Comparison of ENCODE assay signal across 16 cellular contexts in genomic region chr4:146192060-146192459, GRCh38. TPM values are rescaled to one million over a fixed set of nuclear protein-coding genes. Genes with fewer than 3 reads are reported as not detected.
DNase-seq lines count a peak whose midpoint lies in the region; ATAC-seq and TF ChIP-seq lines count a peak whose summit lies in the region.
"Had no signal": no experiment of that assay in that cellular context is flagged by ENCODE, and none has a peak within 500 bp of the region (broad histone marks: within the 10 kb centered on the region; RNA-seq: fewer than 3 reads in every experiment).

No MANE protein-coding gene starts in this region.

- no peaks in the 10 kb centered on the region for H3K9me2 ChIP-seq in OCI-LY1 (ENCODE audit: low read depth, low read length)

- peaks cover 7% of the 10 kb centered on the region for H3K36me3 Mint-ChIP-seq in Caco-2 (ENCODE audit: insufficient read depth, unreplicated experiment)

- no peaks in the 10 kb centered on the region for H3F3A ChIP-seq in OCI-LY1 (ENCODE audit: insufficient read depth, low read length)

- H3K79me2 ChIP-seq in OCI-LY1 (ENCODE audit: insufficient read depth, low read length), result no peaks in the 10 kb centered on the region

- BruUV-seq in Caco-2 (replicated peaks; lab: Mats Ljungman, UMichigan), result no TSS peak

- 52 to 65% methylated on average over 4 to 6 of the region's 6 CpGs for WGBS in gastroesophageal sphincter (ENCODE audit: low coverage in 1 of 2), 2 donors
- 54 to 60% (median 57%) methylated on average over 6 of the region's 6 CpGs for WGBS in psoas muscle, 3 donors

- no peak for TF ChIP-seq POLR2A in gastroesophageal sphincter (IDR thresholded peaks at IDR 0.05)

- 0 out of 2 replicates have a peak, but pooled peaks cover 2% of the 10 kb centered on the region for H3K36me3 ChIP-seq in Caco-2 (ENCODE audit: control insufficient read depth, insufficient read depth, low read length)
- peaks cover 52% of the 10 kb centered on the region for H3K36me3 ChIP-seq in OCI-LY1 (ENCODE audit: insufficient read depth, low read length)
- H3K36me3 ChIP-seq in gastroesophageal sphincter, result peaks cover 0 to 57% of the 10 kb centered on the region in 2 donors
- peaks cover 10 to 56% of the 10 kb centered on the region in 2 donors for H3K36me3 ChIP-seq in psoas muscle (ENCODE audit: insufficient read depth in 1 of 2, low read depth in 1 of 2)
- peaks cover 10% of the 10 kb centered on the region for H3K36me3 ChIP-seq in brain microvascular endothelial cell (replicated peaks)
- H3K36me3 ChIP-seq: ovary had no signal

- no peaks in the 10 kb centered on the region for H3K27me3 Mint-ChIP-seq in Caco-2 (ENCODE audit: insufficient read depth, unreplicated experiment)

- intact Hi-C loops in Caco-2 (cut with micrococcal nuclease; ENCODE audit: unreplicated experiment), result loop anchor here (1.0 to 10.0 kb wide), 2 partner anchors 50 to 97 kb away; no protein-coding TSS in a partner anchor
- intact Hi-C loops in psoas muscle (cut with DNase I), result no loop called here

- no peak overlapping the region for H3K9ac ChIP-seq in OCI-LY1 (ENCODE audit: low read length)

- H3K4me1 ChIP-seq in Caco-2, result peaks cover 12% of the 10 kb centered on the region
- no peaks in the 10 kb centered on the region for H3K4me1 ChIP-seq in OCI-LY1 (ENCODE audit: insufficient read depth, low read length, severe bottlenecking)
- peaks cover 0 to 20% (median 0%) of the 10 kb centered on the region in 3 donors for H3K4me1 ChIP-seq in gastroesophageal sphincter
- H3K4me1 ChIP-seq in psoas muscle, result peaks cover 4% of the 10 kb centered on the region

- H3K27me3 ChIP-seq in Caco-2 (replicated peaks; ENCODE audit: control insufficient read depth, insufficient read depth, low read length), result no peaks in the 10 kb centered on the region
- H3K27me3 ChIP-seq in OCI-LY1 (ENCODE audit: insufficient read depth, low read length), result no peaks in the 10 kb centered on the region
- no peaks in the 10 kb centered on the region for H3K27me3 ChIP-seq in gastroesophageal sphincter
- H3K27me3 ChIP-seq in psoas muscle (ENCODE audit: insufficient read depth in 3 of 3, low read length in 2 of 3), result no peaks in the 10 kb centered on the region
- no peaks in the 10 kb centered on the region for H3K27me3 ChIP-seq in brain microvascular endothelial cell (replicated peaks)
- H3K27me3 ChIP-seq: ovary had no signal

- H3K4me3 Mint-ChIP-seq in Caco-2 (ENCODE audit: unreplicated experiment), result no peak overlapping the region
- H3K4me3 Mint-ChIP-seq: CD14-positive monocyte had no signal

- H3K27ac Mint-ChIP-seq in Caco-2 (ENCODE audit: unreplicated experiment), result no peak overlapping the region

- TF ChIP-seq EP300 in gastroesophageal sphincter (IDR thresholded peaks at IDR 0.05), result no peak

- CTCF ChIA-PET in Caco-2 (lab: Charles Lee), result no interaction called here

- H3K4me3 ChIP-seq in Caco-2 (ENCODE audit: low read depth, low read length), result no peak overlapping the region
- H3K4me3 ChIP-seq in OCI-LY1 (ENCODE audit: low read depth, low read length, poor library complexity, severe bottlenecking), result no peak overlapping the region
- H3K4me3 ChIP-seq in gastroesophageal sphincter, result no peak overlapping the region
- H3K4me3 ChIP-seq in psoas muscle, result no peak overlapping the region
- H3K4me3 ChIP-seq in brain microvascular endothelial cell (ENCODE audit: low read depth, low read length), result no peak overlapping the region
- H3K4me3 ChIP-seq: ovary had no signal

- H4K20me1 ChIP-seq in OCI-LY1 (ENCODE audit: insufficient read depth, low read length), result no peaks in the 10 kb centered on the region

- H3K27ac ChIP-seq in OCI-LY1 (ENCODE audit: low read depth, low read length, poor library complexity, severe bottlenecking) (no peak overlapping the region), gastroesophageal sphincter (peak overlapping the region in 2 of 4 donors; percentile 32 to 38), psoas muscle (no peak overlapping the region), brain microvascular endothelial cell (no peak overlapping the region)
- H3K27ac ChIP-seq: ovary, VCaP had no signal

- TF ChIP-seq CTCF in Caco-2 (IDR thresholded peaks at IDR 0.05; ENCODE audit: insufficient read depth in 1 of 2, low read depth in 1 of 2, low read length in 1 of 2, severe bottlenecking in 1 of 2, unreplicated experiment in 1 of 2) (no peak), OCI-LY1 (IDR thresholded peaks at IDR 0.05; ENCODE audit: low read length) (peak; percentile 10; the same call in 1 of the 2 replicates), gastroesophageal sphincter (IDR thresholded peaks at IDR 0.05) (peak in 2 of 4 experiments; percentile 7 to 8), psoas muscle (IDR thresholded peaks at IDR 0.05) (peak; percentile 13), brain microvascular endothelial cell (IDR thresholded peaks at IDR 0.05; ENCODE audit: low read depth, low read length, missing control alignments) (no peak)

- H3K9me3 ChIP-seq in Caco-2 (no peaks in the 10 kb centered on the region), OCI-LY1 (ENCODE audit: low read length) (no peaks in the 10 kb centered on the region), gastroesophageal sphincter (no peaks in the 10 kb centered on the region), psoas muscle (no peaks in the 10 kb centered on the region)
- H3K9me3 ChIP-seq: ovary had no signal

- peak; percentile 50 to 68 for DNase-seq in Caco-2
- DNase-seq in psoas muscle, result no peak
- no peak for DNase-seq in DMS153 (lab: John Stamatoyannopoulos, UW)
- DNase-seq in brain microvascular endothelial cell, result no peak
- DNase-seq: activated CD8-positive, alpha-beta memory T cell treated with anti-CD3 and anti-CD28 coated beads, Interleukin-2, amount 50 U/mL, for 4 hours; amygdala; hypothalamus; NCI-H1105 treated with DMSO at 0.1 percent for 48 hours; ovary had no signal

- in situ Hi-C loops in brain microvascular endothelial cell (cut with HindIII; ENCODE audit: low pct_ligation_motif_present, low sequenced_read_pairs), result no loop called here

- no peak overlapping the region for H3K4me2 ChIP-seq in OCI-LY1 (ENCODE audit: low read length)

- no peaks in the 10 kb centered on the region for H3K9me3 Mint-ChIP-seq in Caco-2 (ENCODE audit: unreplicated experiment)

- peak; percentile 76 for ATAC-seq in gastroesophageal sphincter
- ATAC-seq in psoas muscle, result peak in 3 of 4 donors; percentile 32 to 85 (median 76)
- ATAC-seq in HG02970 (IDR thresholded peaks at IDR 0.05; ENCODE audit: low FRiP score, unreplicated experiment), result no peak
- ATAC-seq in HG03378 (IDR thresholded peaks at IDR 0.05; ENCODE audit: unreplicated experiment), result no peak

- no peak overlapping the region for H2AFZ ChIP-seq in OCI-LY1 (ENCODE audit: low read length)

- peaks cover 10% of the 10 kb centered on the region for H3K4me1 Mint-ChIP-seq in Caco-2 (ENCODE audit: low read depth, unreplicated experiment)
- H3K4me1 Mint-ChIP-seq: CD14-positive monocyte had no signal

- POLR2A ChIA-PET in Caco-2 (lab: Charles Lee), result no interaction called here

RNA-seq across cellular contexts. Expression of gene LSM6, which starts 16.5 kb away (rescaled TPM):
- total RNA-seq in Caco-2 (2022) (44.7 and 46.8 TPM in 2 replicates), gastroesophageal sphincter (10 to 100 TPM; 11.5 to 28.4 (median 26.2) TPM), psoas muscle (10 to 100 TPM in 3 of 4 donors, 1 to 10 TPM in 1; 9.4 to 15.2 (median 14.6) TPM)
- polyA plus RNA-seq in psoas muscle, result 10 to 100 TPM; 22.5 to 42.7 (median 33.8) TPM

RNA-seq across cellular contexts. Expression of gene REELD1, which starts 22.3 kb away (rescaled TPM):
- total RNA-seq in Caco-2 (2022), result not detected in 2 replicates
- 1 to 10 TPM in 1 of 4 donors, under 1 TPM in 1, not detected in 2; 0.78 to 1.4 TPM for total RNA-seq in gastroesophageal sphincter
- total RNA-seq in psoas muscle, result under 1 TPM in 1 of 4 donors, not detected in 3; 0.46 TPM
- under 1 TPM in 2 of 3 donors, not detected in 1; 0.03 to 0.10 TPM for polyA plus RNA-seq in psoas muscle
- total RNA-seq: SK-MEL-5 had no signal
- polyA plus RNA-seq: CD14-positive monocyte, ovary had no signal

Comparison
In these comparisons a context has a peak if more than half of its experiments do, and no peak if none do; other contexts are left out.
1. DNase-seq: peak in Caco-2 (2 of 2); none in psoas muscle (0 of 2), DMS153 (single experiment) and brain microvascular endothelial cell (single experiment).
2. CTCF ChIP-seq: peak in OCI-LY1 (single experiment) and psoas muscle (single experiment); none in Caco-2 (0 of 2) and brain microvascular endothelial cell (single experiment).
3. ATAC-seq: peak in gastroesophageal sphincter (single experiment) and psoas muscle (3 of 4); none in HG02970 (single experiment) and HG03378 (single experiment).